14 cellular contexts compared by ENCODE assay signal in the genomic region with DNA sequence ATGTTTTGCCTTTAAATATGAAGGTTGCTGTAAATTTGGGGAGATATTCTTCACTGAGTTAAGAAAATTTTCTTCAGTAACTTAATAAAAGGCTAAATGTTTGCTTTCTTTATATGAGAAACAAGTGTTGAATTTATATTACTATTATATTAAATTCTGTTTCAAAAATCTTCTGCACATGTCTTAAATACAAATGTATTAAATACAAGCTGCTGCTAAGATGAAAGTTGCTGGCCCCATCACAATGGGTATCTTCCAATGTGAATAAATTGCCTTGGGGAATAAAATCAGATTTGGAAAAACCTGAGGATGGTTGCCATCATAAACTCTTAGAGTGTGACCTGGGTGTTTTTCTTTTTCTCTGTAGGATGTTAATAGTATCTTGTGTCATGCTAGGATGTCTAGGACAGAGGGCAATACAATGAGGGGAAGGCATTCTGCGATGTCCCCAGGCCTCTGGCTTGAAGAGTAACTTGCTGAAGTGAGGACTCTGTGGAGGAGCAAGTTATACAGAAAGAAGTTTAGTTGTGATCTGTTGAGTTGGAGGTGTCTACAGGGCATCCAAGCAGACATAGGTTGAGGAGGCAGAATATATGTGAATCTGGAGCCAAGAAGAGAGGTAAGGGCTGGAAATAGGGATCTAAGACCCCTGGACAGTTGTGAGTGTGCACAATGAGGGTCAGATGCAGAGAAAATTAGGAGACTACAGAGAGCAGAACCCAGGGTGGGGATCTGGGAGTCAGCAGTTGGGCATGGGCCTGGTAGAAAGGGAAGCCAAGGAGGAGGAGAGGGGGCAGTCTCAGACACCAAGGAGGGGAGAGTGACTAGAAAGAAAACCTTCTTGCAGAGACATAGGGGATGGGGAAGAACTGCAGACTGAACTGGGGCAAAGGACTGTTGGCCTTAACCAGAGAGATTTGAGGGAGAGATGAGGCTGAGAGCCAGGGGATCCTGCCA. TPM values are rescaled to one million over a fixed set of nuclear protein-coding genes. Genes with fewer than 3 reads are reported as not detected.
"Had no signal": no experiment of that assay in that cellular context is flagged by ENCODE, and none has a peak within 500 bp of the region (broad histone marks: within the 10 kb centered on the region; RNA-seq: fewer than 3 reads in every experiment).

No MANE protein-coding gene starts in this region.

- H3K9me3 Mint-ChIP-seq: activated CD4-positive, alpha-beta memory T cell treated with anti-CD3 and anti-CD28 coated beads for 36 hours; activated T-cell treated with anti-CD3 and anti-CD28 coated beads, Interleukin-2, amount 50 U/mL, for 72 hours had no signal

- ATAC-seq: activated T-cell treated with anti-CD3 and anti-CD28 coated beads, Interleukin-2, amount 50 U/mL, for 72 hours; gastroesophageal sphincter had no signal

- H3K27ac ChIP-seq: gastroesophageal sphincter, neutrophil, skin epidermis, suprapubic skin, VCaP had no signal

- H3K36me3 ChIP-seq: gastroesophageal sphincter, neutrophil, suprapubic skin had no signal

- H3K36me3 Mint-ChIP-seq: activated CD4-positive, alpha-beta memory T cell treated with anti-CD3 and anti-CD28 coated beads for 36 hours had no signal

- H3K4me3 ChIP-seq: gastroesophageal sphincter, skin epidermis, suprapubic skin had no signal

- H3K9me3 ChIP-seq: gastroesophageal sphincter, neutrophil, suprapubic skin had no signal

- H3K27ac Mint-ChIP-seq: activated CD4-positive, alpha-beta memory T cell treated with anti-CD3 and anti-CD28 coated beads for 36 hours; activated T-cell treated with anti-CD3 and anti-CD28 coated beads, Interleukin-2, amount 50 U/mL, for 72 hours had no signal

- H3K27me3 ChIP-seq: neutrophil had no signal

- H3K4me3 Mint-ChIP-seq: activated CD4-positive, alpha-beta memory T cell treated with anti-CD3 and anti-CD28 coated beads for 36 hours; activated T-cell treated with anti-CD3 and anti-CD28 coated beads, Interleukin-2, amount 50 U/mL, for 72 hours had no signal

- DNase-seq: activated CD4-positive, alpha-beta memory T cell treated with anti-CD3 and anti-CD28 coated beads for 36 hours; activated T-cell treated with anti-CD3 and anti-CD28 coated beads, Interleukin-2, amount 50 U/mL, for 72 hours; stimulated activated CD4-positive, alpha-beta T cell treated with anti-CD3 and anti-CD28 coated beads, Interleukin-15, amount 100 ng/mL, for 24 hours; stimulated activated CD4-positive, alpha-beta T cell treated with anti-CD3 and anti-CD28 coated beads, Interleukin-4, amount 100 ng/mL, for 24 hours; stimulated activated naive CD4-positive, alpha-beta T cell treated with Interleukin-2 at 50 U/mL for 16 hours; trophoblast cell had no signal

- H3K4me1 ChIP-seq: gastroesophageal sphincter, suprapubic skin had no signal

RNA-seq across cellular contexts. Expression of gene IGLL5, which starts 4.8 kb away (rescaled TPM):
- total RNA-seq: activated CD4-positive, alpha-beta memory T cell treated with anti-CD3 and anti-CD28 coated beads for 36 hours; activated T-cell treated with anti-CD3 and anti-CD28 coated beads, Interleukin-2, amount 50 U/mL, for 72 hours; astrocyte; lung microvascular endothelial cell; suprapubic skin; T-helper 1 cell treated with Interleukin-12 subunit alpha and Interleukin-12 subunit beta and Interleukin-4 antibody, amounts not matched to agents 30 ng/mL and 1 ng/mL, for 36 hours had no signal
